In the genomic region with DNA sequence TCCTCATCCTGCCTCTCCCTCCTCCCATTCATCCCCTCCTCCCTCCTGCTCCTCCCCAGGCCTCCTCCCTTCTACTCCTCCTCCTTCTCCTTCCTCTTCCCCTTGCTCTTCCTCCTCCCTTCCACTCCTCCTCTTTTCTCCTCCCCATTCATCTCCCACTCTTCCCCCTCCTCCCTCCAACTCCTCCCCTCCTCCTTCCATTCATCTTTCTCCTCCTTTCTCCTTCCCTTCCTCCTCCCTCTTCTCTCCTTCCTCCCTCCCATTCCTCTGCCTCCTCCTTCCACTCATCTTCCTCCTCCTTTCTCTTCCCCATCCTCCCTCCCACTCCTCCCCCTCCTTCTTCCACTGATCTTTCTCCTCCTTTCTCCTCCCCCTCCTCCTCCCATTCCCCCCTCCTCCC, we compare ENCODE assay signal across 2 cellular contexts.
TF ChIP-seq lines count a peak whose summit lies in the region.

No MANE protein-coding gene starts in this region.

TF ChIP-seq in HEK293T, 16 proteins besides CTCF, POLR2A, EP300 and RAD21:
- TF ChIP-seq ELF4 (IDR thresholded peaks at IDR 0.05): no peak
- TF ChIP-seq FOXM1 (IDR thresholded peaks at IDR 0.05; ENCODE audit: borderline replicate concordance): no peak
- TF ChIP-seq, protein P1, sequence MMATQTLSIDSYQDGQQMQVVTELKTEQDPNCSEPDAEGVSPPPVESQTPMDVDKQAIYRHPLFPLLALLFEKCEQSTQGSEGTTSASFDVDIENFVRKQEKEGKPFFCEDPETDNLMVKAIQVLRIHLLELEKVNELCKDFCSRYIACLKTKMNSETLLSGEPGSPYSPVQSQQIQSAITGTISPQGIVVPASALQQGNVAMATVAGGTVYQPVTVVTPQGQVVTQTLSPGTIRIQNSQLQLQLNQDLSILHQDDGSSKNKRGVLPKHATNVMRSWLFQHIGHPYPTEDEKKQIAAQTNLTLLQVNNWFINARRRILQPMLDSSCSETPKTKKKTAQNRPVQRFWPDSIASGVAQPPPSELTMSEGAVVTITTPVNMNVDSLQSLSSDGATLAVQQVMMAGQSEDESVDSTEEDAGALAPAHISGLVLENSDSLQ (IDR thresholded peaks at IDR 0.05): peak; percentile 51
- TF ChIP-seq SP1 (IDR thresholded peaks at IDR 0.05): no peak
- TF ChIP-seq SUZ12 (IDR thresholded peaks at IDR 0.05): no peak
- TF ChIP-seq NFRKB (IDR thresholded peaks at IDR 0.05): no peak

TF ChIP-seq in K562, 482 proteins besides CTCF, POLR2A, EP300 and RAD21:
- no peak for TF ChIP-seq ERF (CRISPR knock-in tag; IDR thresholded peaks at IDR 0.05)
- TF ChIP-seq ZNF263 (CRISPR knock-in tag; IDR thresholded peaks at IDR 0.05; ENCODE audit: borderline replicate concordance): peak; percentile 91
- TF ChIP-seq, protein P1 (IDR thresholded peaks at IDR 0.05): peak; percentile 39; the same call in 1 of the 2 replicates
